In genomic region chr7:322111-322671, GRCh38 we compare ENCODE assay signal across 8 cellular contexts. TPM values are rescaled to one million over a fixed set of nuclear protein-coding genes. Genes with fewer than 3 reads are reported as not detected.
DNase-seq lines count a peak whose midpoint lies in the region; ATAC-seq and TF ChIP-seq lines count a peak whose summit lies in the region.

No MANE protein-coding gene starts in this region.

- DNase-seq in A172 (ENCODE audit: low spot score) (peak; percentile 24), M059J (ENCODE audit: low read depth) (peak; percentile 40), cerebellum (ENCODE audit: low spot score) (peak; percentile 92), lung microvascular endothelial cell (ENCODE audit: low read depth in 2 of 2) (peak; percentile 32 to 67)
- peak; percentile 72 to 89 for DNase-seq in activated CD4-positive, alpha-beta T cell treated with anti-CD3 and anti-CD28 coated beads for 4 hours
- peak; percentile 81 for DNase-seq in stimulated activated CD8-positive, alpha-beta memory T cell treated with anti-CD3 and anti-CD28 coated beads, Interleukin-12 subunit alpha, Interleukin-12 subunit beta, amount 100 ng/mL, for 1 hour (ENCODE audit: low read depth)

- ATAC-seq in GM21825 (IDR thresholded peaks at IDR 0.05; ENCODE audit: unreplicated experiment), result no peak

- peak; percentile 77 for TF ChIP-seq CTCF in GM12873 (IDR thresholded peaks at IDR 0.05; ENCODE audit: insufficient read depth, low read depth, low read length, missing control alignments)

RNA-seq across cellular contexts. Expression of gene FOXL3, which starts 32.2 kb away (rescaled TPM):
- not detected in 2 replicates for total RNA-seq in A172 (2014; rRNA removed; shearing (Covaris generic))
- not detected in 2 replicates for total RNA-seq in M059J (2014; rRNA removed; shearing (Covaris generic))
- total RNA-seq in cerebellum (not detected), lung microvascular endothelial cell (not detected in 2 replicates)

Comparison
In these comparisons a context has a peak if more than half of its experiments do, and no peak if none do; other contexts are left out.
1. DNase-seq: peak in every context shown above with its lines; median percentile 92 in cerebellum; 81 in stimulated activated CD8-positive, alpha-beta memory T cell treated with anti-CD3 and anti-CD28 coated beads, Interleukin-12 subunit alpha, Interleukin-12 subunit beta, amount 100 ng/mL, for 1 hour; 80 in activated CD4-positive, alpha-beta T cell treated with anti-CD3 and anti-CD28 coated beads for 4 hours; 50 in lung microvascular endothelial cell; 40 in M059J; 24 in A172.